7 cellular contexts compared by ENCODE assay signal in the genomic region with DNA sequence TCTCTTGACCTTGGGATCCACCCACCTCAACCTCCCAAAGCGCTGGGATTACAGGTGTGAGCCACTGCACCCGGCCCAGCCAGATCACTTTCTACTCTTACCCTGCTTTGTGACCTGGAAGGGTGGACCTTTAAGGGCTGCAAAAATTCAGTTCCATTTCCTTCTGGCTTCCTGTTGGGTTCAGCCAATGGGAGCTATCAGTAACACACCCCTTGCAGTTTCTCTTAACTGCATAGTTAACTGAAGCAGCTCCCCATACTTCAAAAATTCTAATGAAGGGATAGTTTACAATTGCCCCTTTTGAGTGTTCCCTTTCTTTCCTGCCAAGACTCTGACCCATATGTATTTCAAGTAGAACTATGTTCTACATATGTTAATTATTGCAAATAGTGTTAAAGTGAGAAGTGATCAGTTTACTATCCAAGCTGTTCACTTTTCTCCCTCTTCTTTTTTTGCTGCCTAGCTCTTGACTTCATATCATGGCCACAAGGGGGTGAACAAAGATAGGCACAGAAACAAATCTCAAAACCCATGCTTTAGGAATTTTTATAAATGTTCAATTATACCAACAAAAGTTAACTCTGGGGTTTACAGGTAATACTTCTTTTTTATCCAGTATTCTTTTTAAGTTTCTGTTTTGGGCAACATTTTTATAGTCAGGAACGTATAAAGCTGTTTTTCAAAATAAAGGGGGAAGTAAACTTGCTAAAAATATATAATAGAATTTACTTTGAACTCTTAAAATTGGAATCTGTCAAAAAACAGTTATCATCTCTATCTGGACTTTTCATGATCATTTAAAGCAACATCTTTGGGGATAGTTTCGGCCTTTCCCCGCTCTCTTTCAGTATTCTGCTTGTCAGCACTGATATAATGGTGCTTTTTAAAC. TPM values are rescaled to one million over a fixed set of nuclear protein-coding genes. Genes with fewer than 3 reads are reported as not detected.
DNase-seq lines count a peak whose midpoint lies in the region; ATAC-seq and TF ChIP-seq lines count a peak whose summit lies in the region.

No MANE protein-coding gene starts in this region.

- H4K20me1 ChIP-seq in DND-41 (ENCODE audit: insufficient read depth, low read length) = no peaks in the 10 kb centered on the region
- no peaks in the 10 kb centered on the region for H4K20me1 ChIP-seq in SU-DHL-6 (ENCODE audit: low read depth, low read length)

- H3K9me2 ChIP-seq in SU-DHL-6 (replicated peaks; ENCODE audit: insufficient read depth, low read length) = no peaks in the 10 kb centered on the region

- WGBS in aorta, 2 donors = 67 to 71% methylated on average over 5 of the region's 5 CpGs

- H3F3A ChIP-seq in SU-DHL-6 (ENCODE audit: insufficient read depth) = no peaks in the 10 kb centered on the region

- DNase-seq in DND-41 = no peak
- peak; percentile 21 for DNase-seq in hepatic stellate cell (ENCODE audit: low spot score)
- DNase-seq in activated effector memory CD4-positive, alpha-beta T cell treated with anti-CD3 and anti-CD28 coated beads, Interleukin-2, amount 50 U/mL, for 16 hours = no peak
- DNase-seq in aorta = no peak

- H3K9me3 ChIP-seq in DND-41 (ENCODE audit: insufficient read depth, low read length, severe bottlenecking) (no peaks in the 10 kb centered on the region), SU-DHL-6 (ENCODE audit: insufficient read depth, low read length) (no peaks in the 10 kb centered on the region), aorta (ENCODE audit: control insufficient read depth, low read length) (no peaks in the 10 kb centered on the region)

- intact Hi-C loops in aorta (cut with DNase I) = loop anchor here (10.0 kb wide), 1 partner anchor 255 kb away; the partner anchor contains the start of gene LPCAT4 (in 2 of the 2)

- no peaks in the 10 kb centered on the region for H3K4me1 ChIP-seq in DND-41 (ENCODE audit: insufficient read depth, low read length)
- H3K4me1 ChIP-seq in aorta (ENCODE audit: control insufficient read depth in 1 of 2, insufficient read depth in 2 of 2, low read length in 2 of 2) = no peaks in the 10 kb centered on the region

- ATAC-seq in DND-41 (ENCODE audit: insufficient read depth, low read depth) (no peak; the same call in 2 of the 3 replicates), HG02798 (IDR thresholded peaks at IDR 0.05; ENCODE audit: poor library complexity, unreplicated experiment) (peak; percentile 39), aorta (ENCODE audit: low FRiP score) (no peak), GM19035 (IDR thresholded peaks at IDR 0.05; ENCODE audit: unreplicated experiment) (no peak)

- H3K27me3 ChIP-seq in DND-41 (ENCODE audit: insufficient read depth, low read length, poor library complexity) (no peaks in the 10 kb centered on the region), SU-DHL-6 (ENCODE audit: low read length) (no peaks in the 10 kb centered on the region), aorta (ENCODE audit: control insufficient read depth in 1 of 2, insufficient read depth in 2 of 2, low read length in 1 of 2) (no peaks in the 10 kb centered on the region)

- H3K79me2 ChIP-seq in DND-41 (ENCODE audit: insufficient read depth, low read length) (no peaks in the 10 kb centered on the region), SU-DHL-6 (ENCODE audit: insufficient read depth, low read length) (no peaks in the 10 kb centered on the region)

- H3K4me2 ChIP-seq in DND-41 (ENCODE audit: insufficient read depth, low read length) (no peak overlapping the region), SU-DHL-6 (ENCODE audit: low read depth, low read length, poor library complexity, severe bottlenecking) (no peak overlapping the region)

- H3K27ac ChIP-seq in DND-41 (ENCODE audit: low read length) (no peak overlapping the region), SU-DHL-6 (ENCODE audit: low read depth, low read length) (no peak overlapping the region), aorta (ENCODE audit: low read depth in 1 of 2, low read length in 2 of 2) (no peak overlapping the region)

- H3K36me3 ChIP-seq in DND-41 (ENCODE audit: insufficient read depth, low read length) = no peaks in the 10 kb centered on the region
- H3K36me3 ChIP-seq in SU-DHL-6 (ENCODE audit: low read length) = no peaks in the 10 kb centered on the region
- H3K36me3 ChIP-seq in aorta (ENCODE audit: control insufficient read depth in 1 of 2, insufficient read depth in 2 of 2, low read length in 1 of 2) = no peaks in the 10 kb centered on the region

- H3K9ac ChIP-seq in DND-41 (ENCODE audit: low read depth, low read length) (no peak overlapping the region), SU-DHL-6 (ENCODE audit: low read length) (no peak overlapping the region)

- TF ChIP-seq CTCF in DND-41 (IDR thresholded peaks at IDR 0.05; ENCODE audit: borderline replicate concordance, extremely low read depth, low read length, poor library complexity, severe bottlenecking) (peak; percentile 55), SU-DHL-6 (IDR thresholded peaks at IDR 0.05; ENCODE audit: insufficient read depth, low read length, poor library complexity, severe bottlenecking) (peak; percentile 44)

- H3K4me3 ChIP-seq in DND-41 (ENCODE audit: low read depth in 1 of 2, low read length in 2 of 2) (no peak overlapping the region), SU-DHL-6 (ENCODE audit: insufficient read depth, low read length, poor library complexity, severe bottlenecking) (no peak overlapping the region), aorta (ENCODE audit: low read length in 2 of 2) (no peak overlapping the region)

- H2AFZ ChIP-seq in DND-41 (ENCODE audit: low read depth, low read length) (no peak overlapping the region), SU-DHL-6 (ENCODE audit: low read depth, low read length, severe bottlenecking) (no peak overlapping the region)

RNA-seq across cellular contexts. Expression of gene PGBD4, which starts 8.1 kb away (rescaled TPM):
- 1 to 10 TPM; 1.7 TPM for total RNA-seq in aorta
- polyA plus RNA-seq in aorta = 1 to 10 TPM in 1 of 2 donors, under 1 TPM in 1; 0.13 to 1.4 TPM

RNA-seq across cellular contexts. Expression of gene EMC7, which starts 8.4 kb away (rescaled TPM):
- 10 to 100 TPM; 53.5 to 60.1 TPM for total RNA-seq in aorta
- 10 to 100 TPM; 65.4 to 91.5 TPM for polyA plus RNA-seq in aorta
